Comparison of ENCODE assay signal across 21 cellular contexts in genomic region chr9:1453636-1454035, GRCh38.
A peak's percentile ranks its signal among the peaks of the same experiment; 100 is the strongest.
DNase-seq lines count a peak whose midpoint lies in the region; ATAC-seq, FAIRE-seq and TF ChIP-seq lines count a peak whose summit lies in the region.
"Had no signal": no experiment of that assay in that cellular context is flagged by ENCODE, and none has a peak within 500 bp of the region (broad histone marks: within the 10 kb centered on the region; RNA-seq: fewer than 3 reads in every experiment).

No MANE protein-coding gene starts in this region.

- H3K79me2 ChIP-seq in mesendoderm (ENCODE audit: control insufficient read depth, insufficient read depth, low read length) (no peaks in the 10 kb centered on the region), hepatocyte (no peaks in the 10 kb centered on the region)

- no peak for FAIRE-seq in frontal cortex (lab: Jason Lieb, UNC)
- FAIRE-seq: H1 had no signal

- no peak overlapping the region for H2AK5ac ChIP-seq in mesendoderm (ENCODE audit: low read length)

- DNase-seq in DMS53 (lab: John Stamatoyannopoulos, UW) (peak; percentile 20), DMS53 treated with DMSO at 0.1 percent for 48 hours (lab: John Stamatoyannopoulos, UW; ENCODE audit: unreplicated experiment) (no peak), NCI-H2196 (lab: John Stamatoyannopoulos, UW; ENCODE audit: unreplicated experiment) (peak; percentile 58), dorsolateral prefrontal cortex (no peak), mesendoderm (peak; percentile 21), gastrocnemius medialis (no peak), hepatocyte (ENCODE audit: low spot score) (no peak), frontal cortex (ENCODE audit: low spot score in 2 of 2) (no peak)
- DNase-seq: AML-193, COR-L47, DMS 273 treated with DMSO at 0.1 percent for 48 hours, GDM1, KBM-7, MV-4-11, NCI-H1694 treated with DMSO at 0.1 percent for 48 hours, NCI-H2107, NCI-H69, OCI-M1, Right ventricle myocardium superior had no signal

- H3K79me1 ChIP-seq in mesendoderm (ENCODE audit: low read length), result no peaks in the 10 kb centered on the region

- H3K27me3 ChIP-seq in dorsolateral prefrontal cortex (no peaks in the 10 kb centered on the region), mesendoderm (ENCODE audit: insufficient read depth, low read length, poor library complexity) (no peaks in the 10 kb centered on the region), gastrocnemius medialis (no peaks in the 10 kb centered on the region), hepatocyte (no peaks in the 10 kb centered on the region)

- no peak overlapping the region for H2BK15ac ChIP-seq in mesendoderm (replicated peaks; ENCODE audit: low read depth)

- no peak overlapping the region for H2AFZ ChIP-seq in hepatocyte

- no CpG with 5 or more reads among the region's 4 CpGs for WGBS in mesendoderm (ENCODE audit: extremely low coverage, insufficient coverage, low lambda C conversion rate)
- 51% methylated on average over 4 of the region's 4 CpGs for WGBS in hepatocyte (ENCODE audit: low lambda C conversion rate, missing lambda C conversion rate)

- no peak overlapping the region for H3K18ac ChIP-seq in mesendoderm (ENCODE audit: low read length)

- H3K9me2 ChIP-seq in hepatocyte (replicated peaks; ENCODE audit: insufficient read depth), result no peaks in the 10 kb centered on the region

- no peak overlapping the region for H3K23ac ChIP-seq in mesendoderm (ENCODE audit: low read length)

- H3K36me3 ChIP-seq in mesendoderm (ENCODE audit: control insufficient read depth, insufficient read depth, low read length) (no peaks in the 10 kb centered on the region), gastrocnemius medialis (no peaks in the 10 kb centered on the region), hepatocyte (replicated peaks; ENCODE audit: insufficient read depth, low read depth) (no peaks in the 10 kb centered on the region)

- TF ChIP-seq CTCF in dorsolateral prefrontal cortex (IDR thresholded peaks at IDR 0.05 in 54 of 56, conservative IDR thresholded peaks at IDR 0.05 in 2 of 56; ENCODE audit: low read depth in 1 of 56, partially characterized antibody in 56 of 56), result no peak
- no peak for TF ChIP-seq CTCF in gastrocnemius medialis (IDR thresholded peaks at IDR 0.05 in 4 of 5, conservative IDR thresholded peaks at IDR 0.05 in 1 of 5)
- no peak for TF ChIP-seq CTCF in hepatocyte (IDR thresholded peaks at IDR 0.05; ENCODE audit: poor library complexity)

- H3K4ac ChIP-seq in mesendoderm (ENCODE audit: low read depth, low read length), result no peak overlapping the region

- no peak overlapping the region for H2BK120ac ChIP-seq in mesendoderm (ENCODE audit: low read depth, low read length)

- no peaks in the 10 kb centered on the region for H3K4me1 ChIP-seq in mesendoderm (ENCODE audit: control insufficient read depth, low read depth, low read length)
- no peaks in the 10 kb centered on the region for H3K4me1 ChIP-seq in gastrocnemius medialis
- H3K4me1 ChIP-seq in hepatocyte (ENCODE audit: insufficient read depth), result no peaks in the 10 kb centered on the region

- H3K4me2 ChIP-seq in mesendoderm (ENCODE audit: low read length), result no peak overlapping the region
- H3K4me2 ChIP-seq in hepatocyte, result no peak overlapping the region

- no peak overlapping the region for H3K9ac ChIP-seq in mesendoderm (ENCODE audit: low read length)

- ATAC-seq in gastrocnemius medialis, result no peak

- H4K20me1 ChIP-seq in hepatocyte (ENCODE audit: insufficient read depth, poor library complexity, severe bottlenecking), result no peaks in the 10 kb centered on the region

- no peak overlapping the region for H4K8ac ChIP-seq in mesendoderm (ENCODE audit: low read depth, low read length)

- no peak overlapping the region for H2BK5ac ChIP-seq in mesendoderm (ENCODE audit: low read length)

- TF ChIP-seq POLR2A in gastrocnemius medialis (IDR thresholded peaks at IDR 0.05), result no peak

- H3K4me3 ChIP-seq in dorsolateral prefrontal cortex (no peak overlapping the region), mesendoderm (ENCODE audit: low read length) (no peak overlapping the region), gastrocnemius medialis (no peak overlapping the region), hepatocyte (no peak overlapping the region)

- in situ Hi-C loops in gastrocnemius medialis (cut with MboI; ENCODE audit: low sequenced_read_pairs in 4 of 4), result loop anchor here in 1 of 4 donors (10.0 kb wide), 1 partner anchor 59 kb away; no protein-coding TSS in a partner anchor

- H3K9me3 ChIP-seq in gastrocnemius medialis (no peaks in the 10 kb centered on the region), hepatocyte (ENCODE audit: low read depth) (no peaks in the 10 kb centered on the region)

- H3K27ac ChIP-seq in dorsolateral prefrontal cortex (peak overlapping the region in 55 of 59 donors; percentile 11 to 91 (median 79)), mesendoderm (ENCODE audit: low read depth, low read length) (no peak overlapping the region), gastrocnemius medialis (no peak overlapping the region), hepatocyte (no peak overlapping the region)
- H3K27ac ChIP-seq: 22Rv1 had no signal

- no peak overlapping the region for H3K56ac ChIP-seq in mesendoderm (ENCODE audit: low read length)

- intact Hi-C loops in dorsolateral prefrontal cortex (cut with DNase I) (no loop called here), gastrocnemius medialis (cut with DNase I; ENCODE audit: low total_unique reads) (no loop called here)

- no peak overlapping the region for H4K5ac ChIP-seq in mesendoderm (ENCODE audit: low read length)

Comparison
In these comparisons a context has a peak if more than half of its experiments do, and no peak if none do; other contexts are left out.
1. DNase-seq: peak in DMS53 (single experiment), NCI-H2196 (single experiment) and mesendoderm (single experiment); none in DMS53 treated with DMSO at 0.1 percent for 48 hours (single experiment), dorsolateral prefrontal cortex (0 of 10), gastrocnemius medialis (0 of 2), hepatocyte (single experiment) and frontal cortex (0 of 2).
2. H3K27ac ChIP-seq: peak in dorsolateral prefrontal cortex (55 of 59); none in mesendoderm (single experiment), gastrocnemius medialis (0 of 4) and hepatocyte (single experiment).